Comparison of ENCODE assay signal across 9 cellular contexts in the genomic region with DNA sequence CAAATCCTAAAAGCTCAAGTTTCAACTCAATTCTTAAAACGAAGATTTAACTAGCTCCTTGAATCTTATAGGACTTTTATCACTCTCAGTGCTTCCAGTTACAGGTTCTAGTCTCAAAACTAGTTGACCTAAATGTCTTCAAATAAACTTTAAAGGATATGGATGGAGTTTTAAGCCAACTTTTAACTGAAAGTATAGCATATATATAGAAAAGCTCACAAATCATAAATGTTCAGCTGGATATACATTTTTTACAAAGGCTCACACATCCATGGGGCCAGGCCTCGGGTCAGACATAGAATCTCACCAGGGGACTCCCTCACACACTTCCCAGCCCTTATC. TPM values are rescaled to one million over a fixed set of nuclear protein-coding genes. Genes with fewer than 3 reads are reported as not detected.
A peak's percentile ranks its signal among the peaks of the same experiment; 100 is the strongest.
DNase-seq lines count a peak whose midpoint lies in the region; ATAC-seq, FAIRE-seq and TF ChIP-seq lines count a peak whose summit lies in the region.
"Had no signal": no experiment of that assay in that cellular context is flagged by ENCODE, and none has a peak within 500 bp of the region (broad histone marks: within the 10 kb centered on the region; RNA-seq: fewer than 3 reads in every experiment).

No MANE protein-coding gene starts in this region.

- no peak overlapping the region for H2BK5ac ChIP-seq in H1 (ENCODE audit: low read depth, low read length)

- BruUV-seq in Panc1 (replicated peaks; lab: Mats Ljungman, UMichigan), result no TSS peak

- in situ Hi-C loops in Panc1 (cut with HindIII; ENCODE audit: low pct_unique_long_range_greater_than_20kb, low sequenced_read_pairs), result no loop called here

- H2BK20ac ChIP-seq in H1 (ENCODE audit: low read length), result no peak overlapping the region

- no peak overlapping the region for H4K8ac ChIP-seq in H1 (ENCODE audit: extremely low read depth, insufficient read depth, low read length)

- H3K4me3 ChIP-seq in Panc1 (ENCODE audit: low read depth in 2 of 2, low read length in 2 of 2), result peak overlapping the region; percentile 47 to 60; a peak in 3 of 4 replicates
- H3K4me3 ChIP-seq in H1 (ENCODE audit: extremely low read depth in 1 of 4, insufficient read depth in 2 of 4, low read depth in 3 of 4, low read length in 4 of 4), result peak overlapping the region in 3 of 4 experiments; percentile 60 to 68 (median 66); a peak in 4 of 8 replicates
- H3K4me3 ChIP-seq in osteoblast (ENCODE audit: insufficient read depth, low read length), result no peak overlapping the region

- H3K18ac ChIP-seq in H1 (ENCODE audit: extremely low read depth, low read length), result no peak overlapping the region

- no peaks in the 10 kb centered on the region for H3K4me1 ChIP-seq in Panc1 (ENCODE audit: control insufficient read depth, insufficient read depth, low read length)
- peaks cover 12 to 27% (median 20%) of the 10 kb centered on the region in 4 experiments for H3K4me1 ChIP-seq in H1 (replicated peaks in 1 of 4; ENCODE audit: control insufficient read depth in 3 of 4, insufficient read depth in 4 of 4, low read length in 3 of 4)
- H3K4me1 ChIP-seq in osteoblast (ENCODE audit: insufficient read depth, low read length), result peaks cover 7% of the 10 kb centered on the region

- TF ChIP-seq EP300 in H1 (IDR thresholded peaks at IDR 0.05; ENCODE audit: borderline replicate concordance in 1 of 2, low read depth in 2 of 2, low read length in 2 of 2), result no peak

- TF ChIP-seq CTCF in Panc1 (IDR thresholded peaks at IDR 0.05) (peak; percentile 47; the same call in 1 of the 2 replicates), H1 (IDR thresholded peaks at IDR 0.05; ENCODE audit: control extremely low read depth in 1 of 3, insufficient read depth in 1 of 3, low read depth in 1 of 3, low read length in 3 of 3) (no peak), osteoblast (IDR thresholded peaks at IDR 0.05; ENCODE audit: extremely low read depth, low read depth, low read length) (no peak)

- WGBS in H1 (ENCODE audit: extremely low coverage in 1 of 2, insufficient coverage in 1 of 2, insufficient read length in 1 of 2, insufficient replicate concordance in 2 of 2, low coverage in 1 of 2, low lambda C conversion rate in 2 of 2, missing lambda C conversion rate in 1 of 2), 2 experiments, result 13% methylated on average over 2 of the region's 2 CpGs; no CpG with 5 or more reads in 1 of the 2 experiments

- H3K14ac ChIP-seq in H1 (ENCODE audit: insufficient read length), result no peak overlapping the region

- no peak for TF ChIP-seq POLR2A in H1 (IDR thresholded peaks at IDR 0.05; ENCODE audit: control extremely low read depth in 1 of 2, low read depth in 2 of 2, low read length in 2 of 2)

- no peak overlapping the region for H3K4ac ChIP-seq in H1 (replicated peaks; ENCODE audit: insufficient read length, low read depth, low read length)

- no peak overlapping the region for H2BK15ac ChIP-seq in H1 (ENCODE audit: low read length)

- no peak overlapping the region for H3K27ac ChIP-seq in Panc1 (ENCODE audit: low read length)
- no peak overlapping the region for H3K27ac ChIP-seq in H1 (ENCODE audit: low read depth, low read length)
- H3K27ac ChIP-seq in osteoblast (ENCODE audit: low read depth, low read length), result no peak overlapping the region

- no peak overlapping the region for H3K56ac ChIP-seq in H1 (replicated peaks; ENCODE audit: insufficient read length, low read depth, low read length)

- no peak overlapping the region for H2BK120ac ChIP-seq in H1 (replicated peaks; ENCODE audit: low read depth, low read length)

- H2AK5ac ChIP-seq in H1 (ENCODE audit: low read depth, low read length), result no peak overlapping the region

- H3K27me3 ChIP-seq in Panc1 (ENCODE audit: control insufficient read depth, insufficient read depth, low read length) (no peaks in the 10 kb centered on the region), H1 (replicated peaks in 1 of 4; ENCODE audit: control insufficient read depth in 3 of 4, extremely low read depth in 1 of 4, insufficient read depth in 3 of 4, low read length in 3 of 4) (peaks cover 0 to 16% (median 11%) of the 10 kb centered on the region in 4 experiments; a peak in 6 of 7 replicates), osteoblast (ENCODE audit: insufficient read depth, low read length) (peaks cover 23% of the 10 kb centered on the region)

- H3K9ac ChIP-seq in H1 (replicated peaks in 1 of 4; ENCODE audit: extremely low read depth in 1 of 4, low read depth in 3 of 4, low read length in 3 of 4), result no peak overlapping the region

- peak; percentile 3 for ATAC-seq in GM18870 (IDR thresholded peaks at IDR 0.05; ENCODE audit: unreplicated experiment)
- ATAC-seq in Panc1, result no peak
- no peak for ATAC-seq in HG03108 (IDR thresholded peaks at IDR 0.05; ENCODE audit: unreplicated experiment)
- no peak for ATAC-seq in HG02840 (IDR thresholded peaks at IDR 0.05; ENCODE audit: low FRiP score, unreplicated experiment)

- H3K36me3 ChIP-seq in Panc1 (ENCODE audit: control insufficient read depth, insufficient read depth, low read length) (no peaks in the 10 kb centered on the region), H1 (ENCODE audit: control insufficient read depth in 2 of 4, insufficient read depth in 4 of 4, low read length in 3 of 4) (no peaks in the 10 kb centered on the region), osteoblast (ENCODE audit: insufficient read depth, low read length) (no peaks in the 10 kb centered on the region)

- no peak for DNase-seq in Panc1 (ENCODE audit: low read depth, low spot score)
- DNase-seq in H1 (ENCODE audit: low read depth in 1 of 2, low spot score in 2 of 2), result no peak
- no peak for DNase-seq in osteoblast (ENCODE audit: insufficient read length, low spot score, missing footprints)
- no peak for DNase-seq in NCI-H2196 (lab: John Stamatoyannopoulos, UW; ENCODE audit: unreplicated experiment)
- no peak for DNase-seq in NCI-H2107 (lab: John Stamatoyannopoulos, UW)
- DNase-seq: NCI-H524 treated with DMSO at 0.1 percent for 48 hours had no signal

- H3K9me3 ChIP-seq in Panc1 (ENCODE audit: control insufficient read depth, insufficient read depth, low read depth, low read length), result no peaks in the 10 kb centered on the region
- H3K9me3 ChIP-seq in H1 (ENCODE audit: insufficient read depth in 2 of 2, low read depth in 1 of 2, low read length in 1 of 2), result peaks cover 6% of the 10 kb centered on the region in 2 experiments; a peak in 2 of 4 replicates
- no peaks in the 10 kb centered on the region for H3K9me3 ChIP-seq in osteoblast (ENCODE audit: low read depth, low read length)

- no peaks in the 10 kb centered on the region for H3K79me2 ChIP-seq in H1 (ENCODE audit: control insufficient read depth in 1 of 2, insufficient read depth in 2 of 2, low read length in 2 of 2)
- H3K79me2 ChIP-seq in osteoblast (ENCODE audit: insufficient read depth, low read length), result no peaks in the 10 kb centered on the region

- H4K20me1 ChIP-seq in H1 (replicated peaks in 1 of 2; ENCODE audit: control insufficient read depth in 1 of 2, insufficient read depth in 2 of 2, low read length in 2 of 2), result no peaks in the 10 kb centered on the region
- no peaks in the 10 kb centered on the region for H4K20me1 ChIP-seq in osteoblast (ENCODE audit: insufficient read depth, low read length)

- intact Hi-C loops in Panc1 (cut with micrococcal nuclease; ENCODE audit: unreplicated experiment), result loop anchor here (5.0 kb wide), 1 partner anchor 144 kb away; no protein-coding TSS in a partner anchor

- CTCF ChIA-PET in Panc1 (lab: Charles Lee), result interaction anchor here (0.5 to 1.2 kb wide), 4 partner anchors 26 to 189 kb away, joined by 3 to 5 read pairs (median 3); no protein-coding TSS in a partner anchor
- CTCF ChIA-PET in H1 (lab: Charles Lee; ENCODE audit: partially characterized antibody), result interaction anchor here (0.6 to 5.2 kb wide), 57 partner anchors 11 to 494 kb away, joined by 3 to 88 read pairs (median 4); no protein-coding TSS in a partner anchor

- no peak overlapping the region for H3K23ac ChIP-seq in H1 (ENCODE audit: insufficient read length)

- TF ChIP-seq RAD21 in H1 (IDR thresholded peaks at IDR 0.05 in 1 of 2, conservative IDR thresholded peaks at IDR 0.05 in 1 of 2; ENCODE audit: low read depth in 2 of 2, low read length in 2 of 2), result no peak

- no peak overlapping the region for H2AFZ ChIP-seq in H1 (ENCODE audit: low read length)
- H2AFZ ChIP-seq in osteoblast (ENCODE audit: low read length), result no peak overlapping the region

- H3K79me1 ChIP-seq in H1 (ENCODE audit: low read depth, low read length), result no peaks in the 10 kb centered on the region; the same call in 1 of the 2 replicates

- no peak overlapping the region for H4K91ac ChIP-seq in H1 (replicated peaks; ENCODE audit: insufficient read length, low read length)

- no peak overlapping the region for H4K5ac ChIP-seq in H1 (ENCODE audit: insufficient read length, low read depth, low read length)

- POLR2A ChIA-PET in Panc1 (lab: Charles Lee) (no interaction called here), H1 (lab: Charles Lee; ENCODE audit: partially characterized antibody) (interaction anchor here (0.8 to 1.6 kb wide), 4 partner anchors 9 to 362 kb away, joined by 3 to 4 read pairs (median 4); a partner anchor contains a TSS)

- no peak for FAIRE-seq in H1 (lab: Jason Lieb, UNC)

- no peak overlapping the region for H2BK12ac ChIP-seq in H1 (ENCODE audit: low read depth, low read length)

- peaks cover 6% of the 10 kb centered on the region; the same call in 1 of the 2 replicates for H3K23me2 ChIP-seq in H1 (ENCODE audit: low read depth, low read length)

- H3K4me2 ChIP-seq in H1 (ENCODE audit: insufficient read depth in 1 of 2, low read depth in 2 of 2, low read length in 2 of 2), result peak overlapping the region; percentile 89; a peak in 2 of 4 replicates
- H3K4me2 ChIP-seq in osteoblast (ENCODE audit: insufficient read depth, low read length), result peak overlapping the region; percentile 93

TF ChIP-seq in H1, 55 proteins besides CTCF, POLR2A, EP300 and RAD21 (continues in another document):
- TF ChIP-seq CEBPB (IDR thresholded peaks at IDR 0.05; ENCODE audit: low read depth, low read length) (no peak), POU5F1 (IDR thresholded peaks at IDR 0.05; ENCODE audit: low read depth, low read length) (no peak), NRF1 (IDR thresholded peaks at IDR 0.05; ENCODE audit: low read depth, low read length) (no peak)

RNA-seq across cellular contexts. Expression of a gene that starts 47.1 kb away (rescaled TPM):
- total RNA-seq in Panc1 (2021; ENCODE audit: unreplicated experiment) (36.4 TPM), osteoblast (27.5 and 34.8 TPM in 2 replicates)
- 25.2 TPM for polyA plus RNA-seq in Panc1 (2012; ENCODE audit: insufficient read length)
- 51.7 and 56.5 TPM in 2 replicates for total RNA-seq in H1 (2021; fragmentation: NEBNext Ultra II Directional; extraction: Animal tissue kit (Norgen Biotek cat#: 25700))
- 26.2 and 27.4 TPM in 2 replicates for polyA plus RNA-seq in H1 (2011; rRNA removed)
- polyA plus RNA-seq in H1 (2011; cell fraction: cytosol; rRNA removed), result 22.9 TPM
- 72.3 TPM for polyA plus RNA-seq in H1 (2011; cell fraction: nucleus; rRNA removed)
- polyA plus RNA-seq in H1 (2012, experiment 1 of 2), result 31.1 to 36.7 TPM (median 35.3 TPM) in 4 replicates
- polyA plus RNA-seq in H1 (2012, experiment 2 of 2), result 8.2 TPM
- 27.7 TPM for polyA plus RNA-seq in H1 (2013, experiment 1 of 2)
- 26.2 TPM for polyA plus RNA-seq in H1 (2013, experiment 2 of 2)
- 38.5 and 39.6 TPM in 2 replicates for polyA minus RNA-seq in H1 (2011; rRNA and poly(A)+ RNA removed)
- polyA minus RNA-seq in H1 (2011; cell fraction: cytosol; rRNA and poly(A)+ RNA removed), result 28.9 TPM
- polyA minus RNA-seq in H1 (2011; cell fraction: nucleus; rRNA and poly(A)+ RNA removed), result 89.1 TPM
